In genomic region chr17:59435238-59435637, GRCh38 we compare ENCODE assay signal across 8 cellular contexts.
A peak's percentile ranks its signal among the peaks of the same experiment; 100 is the strongest.
DNase-seq lines count a peak whose midpoint lies in the region; ATAC-seq and TF ChIP-seq lines count a peak whose summit lies in the region.
"Had no signal": no experiment of that assay in that cellular context is flagged by ENCODE, and none has a peak within 500 bp of the region (broad histone marks: within the 10 kb centered on the region; RNA-seq: fewer than 3 reads in every experiment).

No MANE protein-coding gene starts in this region.

- H3K4me2 ChIP-seq in PC-9: peak overlapping the region; percentile 67
- peak overlapping the region; percentile 65 for H3K4me2 ChIP-seq in parathyroid adenoma (ENCODE audit: low read length)

- TF ChIP-seq CTCF in PC-9 (conservative IDR thresholded peaks at IDR 0.05) (no peak), parathyroid adenoma (IDR thresholded peaks at IDR 0.05) (no peak)

- CTCF ChIA-PET in HEK293T (lab: Yijun Ruan, JAX) (interaction anchor here (1.6 kb wide), 1 partner anchor 106 kb away, joined by 7 read pairs; no protein-coding TSS in a partner anchor), PC-9 (lab: Charles Lee) (interaction anchor here (0.6 kb wide), 1 partner anchor 118 kb away, joined by 3 read pairs; no protein-coding TSS in a partner anchor)

- H3K4me1 ChIP-seq in PC-9 (replicated peaks; ENCODE audit: insufficient read depth) (peaks cover 31% of the 10 kb centered on the region), parathyroid adenoma (peaks cover 68% of the 10 kb centered on the region)

- no peak overlapping the region for H3K9ac ChIP-seq in parathyroid adenoma

- H3K79me2 ChIP-seq in PC-9 (ENCODE audit: low read depth) (no peaks in the 10 kb centered on the region), parathyroid adenoma (no peaks in the 10 kb centered on the region)

- BruUV-seq in PC-9 (replicated peaks; lab: Mats Ljungman, UMichigan): no TSS peak

- H2AFZ ChIP-seq in PC-9: no peak overlapping the region; the same call in 1 of the 2 replicates
- peak overlapping the region; percentile 6 for H2AFZ ChIP-seq in parathyroid adenoma

- DNase-seq in HEK293T (ENCODE audit: extremely low spot score) (no peak), PC-9 (peak; percentile 10 to 93), dermis blood vessel endothelial cell (peak; percentile 70), T-helper 9 cell (no peak), GM19240 (ENCODE audit: insufficient read length, low spot score) (no peak)
- DNase-seq: SHP77 had no signal

- H3K4me3 ChIP-seq in PC-9 (peak overlapping the region; percentile 25; the same call in 1 of the 2 replicates), parathyroid adenoma (ENCODE audit: low read depth, low read length) (peak overlapping the region; percentile 35)

- H3K27me3 ChIP-seq in PC-9 (ENCODE audit: insufficient read depth, low read depth) (no peaks in the 10 kb centered on the region), parathyroid adenoma (ENCODE audit: control insufficient read depth, insufficient read depth, low read length) (no peaks in the 10 kb centered on the region)

- no peaks in the 10 kb centered on the region for H3K9me3 ChIP-seq in PC-9 (ENCODE audit: insufficient read depth, low read depth)
- H3K9me3 ChIP-seq in parathyroid adenoma (ENCODE audit: control insufficient read depth, low read length): no peaks in the 10 kb centered on the region

- H4K20me1 ChIP-seq in PC-9 (ENCODE audit: insufficient read depth): no peaks in the 10 kb centered on the region

- peaks cover 18% of the 10 kb centered on the region; the same call in 1 of the 2 replicates for H3F3A ChIP-seq in PC-9 (ENCODE audit: insufficient read depth, low read depth)

- intact Hi-C loops in PC-9 (cut with micrococcal nuclease; ENCODE audit: unreplicated experiment): loop anchor here (1.0 kb wide), 1 partner anchor 104 kb away; the partner anchor contains the start of gene YPEL2

- no peak for ATAC-seq in HG03457 (IDR thresholded peaks at IDR 0.05; ENCODE audit: unreplicated experiment)

- H3K36me3 ChIP-seq in PC-9 (ENCODE audit: low read depth): no peaks in the 10 kb centered on the region
- H3K36me3 ChIP-seq in parathyroid adenoma (ENCODE audit: control insufficient read depth, insufficient read depth, low read length): no peaks in the 10 kb centered on the region

- POLR2A ChIA-PET in HEK293T (lab: Yijun Ruan, JAX) (no interaction called here), PC-9 (lab: Charles Lee; ENCODE audit: unreplicated experiment) (interaction anchor here (0.5 to 0.7 kb wide), 2 partner anchors 185 to 278 kb away, joined by 4 to 5 read pairs; no protein-coding TSS in a partner anchor)

- no peaks in the 10 kb centered on the region for H3K9me2 ChIP-seq in PC-9 (ENCODE audit: insufficient read depth)

- peak overlapping the region; percentile 61 for H3K27ac ChIP-seq in PC-9
- H3K27ac ChIP-seq in parathyroid adenoma: peak overlapping the region; percentile 95

TF ChIP-seq in HEK293T, 16 proteins besides CTCF, POLR2A, EP300 and RAD21:
- TF ChIP-seq PKNOX1 (IDR thresholded peaks at IDR 0.05) (peak; percentile 50), SP1 (IDR thresholded peaks at IDR 0.05) (no peak)

Comparison
In these comparisons a context has a peak if more than half of its experiments do, and no peak if none do; other contexts are left out.
1. DNase-seq: peak in PC-9 (2 of 2) and dermis blood vessel endothelial cell (single experiment); none in HEK293T (single experiment), T-helper 9 cell (single experiment) and GM19240 (single experiment).